ENCODE assay signal across 24 cellular contexts in genomic region chr2:11625671-11626070, GRCh38. TPM values are rescaled to one million over a fixed set of nuclear protein-coding genes. Genes with fewer than 3 reads are reported as not detected.
"Had no signal": no experiment of that assay in that cellular context is flagged by ENCODE, and none has a peak within 500 bp of the region (broad histone marks: within the 10 kb centered on the region; RNA-seq: fewer than 3 reads in every experiment).

No MANE protein-coding gene starts in this region.

- H3K27ac Mint-ChIP-seq: naive thymus-derived CD8-positive, alpha-beta T cell; nephron progenitor cell; stimulated activated memory B cell treated with anti-CD40 and anti-IgM and Interleukin-4, amounts not matched to agents 10 μg/mL and 1 μg/mL and 100 μg/mL, for 72 hours had no signal

- H3K4me3 Mint-ChIP-seq: naive thymus-derived CD8-positive, alpha-beta T cell; nephron progenitor cell; stimulated activated memory B cell treated with anti-CD40 and anti-IgM and Interleukin-4, amounts not matched to agents 10 μg/mL and 1 μg/mL and 100 μg/mL, for 72 hours had no signal

- H3K4me1 Mint-ChIP-seq: naive thymus-derived CD8-positive, alpha-beta T cell; nephron progenitor cell; stimulated activated memory B cell treated with anti-CD40 and anti-IgM and Interleukin-4, amounts not matched to agents 10 μg/mL and 1 μg/mL and 100 μg/mL, for 72 hours had no signal

- ATAC-seq: esophagus mucosa; gastrocnemius medialis; left ventricle myocardium superior; lower lobe of right lung; naive thymus-derived CD8-positive, alpha-beta T cell; sciatic nerve; stimulated activated memory B cell treated with anti-CD40 and anti-IgM and Interleukin-4, amounts not matched to agents 10 μg/mL and 1 μg/mL and 100 μg/mL, for 72 hours had no signal

- DNase-seq: dorsolateral prefrontal cortex; effector CD4-positive, alpha-beta T cell; foreskin fibroblast; gastrocnemius medialis; left ventricle myocardium superior; lower lobe of right lung; naive thymus-derived CD8-positive, alpha-beta T cell; nephron progenitor cell; nucleus accumbens; stimulated activated CD4-positive, alpha-beta T cell treated with anti-CD3 and anti-CD28 coated beads, Interleukin-4, amount 100 ng/mL, for 24 hours; stomach; thyroid gland; trophoblast cell had no signal

RNA-seq across cellular contexts. Expression of gene NTSR2, which starts 44.3 kb away (rescaled TPM):
- total RNA-seq: esophagus mucosa; glomerular endothelial cell; left ventricle myocardium superior; lower lobe of right lung; mesenteric fat pad; myocyte; naive thymus-derived CD8-positive, alpha-beta T cell; osteocyte; right atrium auricular region; sciatic nerve; smooth muscle cell; stomach; thyroid gland; ureter; vagina had no signal
